14 cellular contexts compared by ENCODE assay signal in the genomic region with DNA sequence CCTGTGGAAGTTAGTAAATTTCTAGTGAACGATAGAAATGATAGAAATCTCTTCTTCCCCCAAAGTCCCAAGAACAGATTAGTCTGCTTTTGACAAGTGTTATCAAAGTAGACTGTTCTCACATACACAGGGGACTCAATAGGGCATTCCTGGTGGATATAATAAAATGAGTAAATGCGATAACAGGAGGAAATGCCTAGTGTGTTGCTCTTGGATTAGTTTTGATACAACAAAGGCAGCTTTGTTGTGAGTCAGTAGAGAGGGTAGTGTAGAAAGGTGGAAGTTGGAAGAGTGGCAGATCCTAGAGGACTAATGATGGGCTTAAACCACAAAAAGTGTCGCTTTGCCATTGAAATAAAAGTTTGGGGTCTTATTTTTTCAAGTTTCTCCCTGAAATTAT. TPM values are rescaled to one million over a fixed set of nuclear protein-coding genes. Genes with fewer than 3 reads are reported as not detected.
DNase-seq lines count a peak whose midpoint lies in the region; ATAC-seq and TF ChIP-seq lines count a peak whose summit lies in the region.
"Had no signal": no experiment of that assay in that cellular context is flagged by ENCODE, and none has a peak within 500 bp of the region (broad histone marks: within the 10 kb centered on the region; RNA-seq: fewer than 3 reads in every experiment).

No MANE protein-coding gene starts in this region.

- H3K9me3 ChIP-seq in upper lobe of right lung (no peaks in the 10 kb centered on the region), thyroid gland (no peaks in the 10 kb centered on the region)
- H3K9me3 ChIP-seq: Caco-2, SJSA1 had no signal

- H3K9me3 Mint-ChIP-seq in progenitor cell of endocrine pancreas (ENCODE audit: low read depth): peaks cover 15% of the 10 kb centered on the region
- H3K9me3 Mint-ChIP-seq: HFFc6 had no signal

- H3K4me1 ChIP-seq in upper lobe of right lung (peaks cover 24% of the 10 kb centered on the region), thyroid gland (no peaks in the 10 kb centered on the region)

- no peaks in the 10 kb centered on the region for H3K36me3 ChIP-seq in upper lobe of right lung
- H3K36me3 ChIP-seq in thyroid gland: no peaks in the 10 kb centered on the region
- H3K36me3 ChIP-seq: SJSA1 had no signal

- TF ChIP-seq CTCF in epithelial cell of esophagus (IDR thresholded peaks at IDR 0.05; ENCODE audit: insufficient read depth, low read depth, low read length, missing control alignments): no peak
- no peak for TF ChIP-seq CTCF in progenitor cell of endocrine pancreas (IDR thresholded peaks at IDR 0.05; ENCODE audit: unreplicated experiment)
- TF ChIP-seq CTCF in upper lobe of right lung (IDR thresholded peaks at IDR 0.05): no peak
- TF ChIP-seq CTCF in thyroid gland (IDR thresholded peaks at IDR 0.05): no peak

- H3K27ac Mint-ChIP-seq in progenitor cell of endocrine pancreas: peak overlapping the region; percentile 88
- H3K27ac Mint-ChIP-seq: HFFc6 had no signal

- TF ChIP-seq POLR2A in thyroid gland (IDR thresholded peaks at IDR 0.05): no peak

- intact Hi-C loops in upper lobe of right lung (cut with DNase I): no loop called here
- intact Hi-C loops in thyroid gland (cut with DNase I): no loop called here

- DNase-seq in HT-29 (ENCODE audit: low spot score): peak; percentile 71
- DNase-seq in SK-N-DZ (ENCODE audit: low spot score): peak; percentile 4
- DNase-seq in epithelial cell of esophagus (ENCODE audit: low read depth): peak; percentile 29
- no peak for DNase-seq in progenitor cell of endocrine pancreas (ENCODE audit: low spot score, unreplicated experiment)
- no peak for DNase-seq in upper lobe of right lung
- DNase-seq in thyroid gland: no peak
- DNase-seq in kidney glomerular epithelial cell (lab: John Stamatoyannopoulos, UW): no peak
- DNase-seq: activated CD4-positive, alpha-beta T cell treated with anti-CD3 and anti-CD28 coated beads, Interleukin-2, amount 50 U/mL, for 1 hour; activated gamma-delta T cell; Caco-2; HFFc6; hippocampal formation; NCI-H345 had no signal

- no peak for ATAC-seq in upper lobe of right lung

- H3K27ac ChIP-seq in upper lobe of right lung (no peak overlapping the region), thyroid gland (no peak overlapping the region)
- H3K27ac ChIP-seq: SJSA1 had no signal

- 85 to 87% methylated on average over 3 of the region's 3 CpGs for WGBS in thyroid gland, 2 donors

- H3K4me1 Mint-ChIP-seq in progenitor cell of endocrine pancreas (ENCODE audit: low read depth): peaks cover 49% of the 10 kb centered on the region

- peak overlapping the region; percentile 48 for H3K4me3 Mint-ChIP-seq in progenitor cell of endocrine pancreas (ENCODE audit: low read depth)
- H3K4me3 Mint-ChIP-seq: HFFc6 had no signal

- H3K27me3 ChIP-seq in upper lobe of right lung: no peaks in the 10 kb centered on the region
- H3K27me3 ChIP-seq in thyroid gland: no peaks in the 10 kb centered on the region
- H3K27me3 ChIP-seq: SJSA1 had no signal

- H3K4me3 ChIP-seq in epithelial cell of esophagus (ENCODE audit: low read length): no peak overlapping the region
- no peak overlapping the region for H3K4me3 ChIP-seq in upper lobe of right lung
- H3K4me3 ChIP-seq in thyroid gland (replicated peaks in 1 of 3): no peak overlapping the region
- H3K4me3 ChIP-seq: SJSA1 had no signal

- H3K36me3 Mint-ChIP-seq in progenitor cell of endocrine pancreas (ENCODE audit: insufficient read depth): peaks cover 23% of the 10 kb centered on the region

- no peaks in the 10 kb centered on the region for H3K27me3 Mint-ChIP-seq in progenitor cell of endocrine pancreas

RNA-seq across cellular contexts. Expression of a gene that starts 43.5 kb away (rescaled TPM):
- total RNA-seq in HT-29 (2014; rRNA removed; shearing (Covaris generic)): 15.5 and 17.5 TPM in 2 replicates
- 16.5 and 18.3 TPM in 2 replicates for polyA plus RNA-seq in SK-N-DZ (2014; cell fraction: cytosol; rRNA removed)
- polyA plus RNA-seq in SK-N-DZ (2014; cell fraction: nucleus; rRNA removed): 10.8 and 13.5 TPM in 2 replicates
- total RNA-seq in progenitor cell of endocrine pancreas: 106 and 117 TPM in 2 replicates
- 39.2 TPM for total RNA-seq in upper lobe of right lung
- 10 to 100 TPM; 43.3 to 72.4 (median 53.5) TPM for total RNA-seq in thyroid gland

RNA-seq across cellular contexts. Expression of a gene that starts 51.5 kb away (rescaled TPM):
- total RNA-seq in HT-29 (2014; rRNA removed; shearing (Covaris generic)): 0.55 and 1.4 TPM in 2 replicates
- polyA plus RNA-seq in SK-N-DZ (2014; cell fraction: cytosol; rRNA removed): 9.9 and 10.3 TPM in 2 replicates
- 12.6 and 12.7 TPM in 2 replicates for polyA plus RNA-seq in SK-N-DZ (2014; cell fraction: nucleus; rRNA removed)
- total RNA-seq in progenitor cell of endocrine pancreas (14.1 and 15.0 TPM in 2 replicates), upper lobe of right lung (13.5 TPM), thyroid gland (10 to 100 TPM; 15.5 to 31.2 (median 20.3) TPM)

Comparison
In these comparisons a context has a peak if more than half of its experiments do, and no peak if none do; other contexts are left out.
1. DNase-seq: peak in HT-29 (single experiment), SK-N-DZ (single experiment) and epithelial cell of esophagus (single experiment); none in progenitor cell of endocrine pancreas (single experiment), upper lobe of right lung (single experiment), thyroid gland (0 of 2) and kidney glomerular epithelial cell (single experiment).